In genomic region chr22:46070722-46071450, GRCh38 we compare ENCODE assay signal across 8 cellular contexts.
DNase-seq lines count a peak whose midpoint lies in the region; ATAC-seq and TF ChIP-seq lines count a peak whose summit lies in the region.

No MANE protein-coding gene starts in this region.

- no peaks in the 10 kb centered on the region for H3K27me3 ChIP-seq in osteoblast (ENCODE audit: insufficient read depth, low read length)

- peak overlapping the region; percentile 100 for H3K4me2 ChIP-seq in osteoblast (ENCODE audit: insufficient read depth, low read length)

- peak; percentile 33 for ATAC-seq in GM19351 (IDR thresholded peaks at IDR 0.05; ENCODE audit: unreplicated experiment)
- ATAC-seq in Right ventricle myocardium superior (ENCODE audit: poor library complexity) = peak; percentile 54
- no peak for ATAC-seq in GM18519 (IDR thresholded peaks at IDR 0.05; ENCODE audit: low FRiP score, unreplicated experiment)

- H3K79me2 ChIP-seq in osteoblast (ENCODE audit: insufficient read depth, low read length) = peaks cover 89% of the 10 kb centered on the region

- no peaks in the 10 kb centered on the region for H3K9me3 ChIP-seq in osteoblast (ENCODE audit: low read depth, low read length)

- no peak overlapping the region for H2AFZ ChIP-seq in osteoblast (ENCODE audit: low read length)

- H3K4me3 ChIP-seq in osteoblast (ENCODE audit: insufficient read depth, low read length) = peak overlapping the region; percentile 80

- H4K20me1 ChIP-seq in osteoblast (ENCODE audit: insufficient read depth, low read length) = peaks cover 37% of the 10 kb centered on the region

- H3K4me1 ChIP-seq in osteoblast (ENCODE audit: insufficient read depth, low read length) = peaks cover 47% of the 10 kb centered on the region

- H3K36me3 ChIP-seq in osteoblast (ENCODE audit: insufficient read depth, low read length) = peaks cover 36% of the 10 kb centered on the region

- peak; percentile 84 for DNase-seq in Ammon's horn (ENCODE audit: low spot score)
- peak; percentile 74 for DNase-seq in NCI-H774 (lab: John Stamatoyannopoulos, UW)
- DNase-seq in activated effector memory CD4-positive, alpha-beta T cell treated with anti-CD3 and anti-CD28 coated beads, Interleukin-2, amount 50 U/mL, for 16 hours = peak; percentile 79
- DNase-seq in Right ventricle myocardium superior = peak; percentile 80
- DNase-seq in osteoblast (ENCODE audit: insufficient read length, low spot score, missing footprints) = peak; percentile 96
- no peak for DNase-seq in activated gamma-delta T cell treated with Interleukin-2 at 50 U/mL for 16 hours

- intact Hi-C loops in Right ventricle myocardium superior (cut with DNase I) = loop anchor here (10.0 kb wide), 1 partner anchor 66 kb away; no protein-coding TSS in a partner anchor

- peak overlapping the region; percentile 97 for H3K27ac ChIP-seq in osteoblast (ENCODE audit: low read depth, low read length)

- TF ChIP-seq CTCF in osteoblast (IDR thresholded peaks at IDR 0.05; ENCODE audit: extremely low read depth, low read depth, low read length) = no peak
